Comparison of ENCODE assay signal across 14 cellular contexts in the genomic region with DNA sequence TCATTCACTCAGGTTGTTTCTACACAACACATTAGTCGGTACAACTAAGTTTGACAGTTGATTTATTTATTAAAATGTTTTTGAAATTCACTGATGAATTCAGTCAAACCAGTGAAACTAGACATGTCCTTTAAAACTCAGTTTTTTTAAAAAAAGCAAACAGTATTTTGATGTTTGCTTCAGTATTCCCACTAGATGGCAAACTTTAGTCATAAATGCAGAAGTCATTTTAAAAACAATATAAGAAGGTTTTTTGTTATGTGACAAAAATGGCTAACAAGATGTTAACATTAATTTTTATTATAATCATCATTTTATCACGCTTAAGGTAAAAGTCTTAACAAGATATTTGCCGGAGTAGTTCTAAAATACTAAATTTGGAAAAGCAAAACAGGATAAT.
A peak's percentile ranks its signal among the peaks of the same experiment; 100 is the strongest.
DNase-seq lines count a peak whose midpoint lies in the region; ATAC-seq and TF ChIP-seq lines count a peak whose summit lies in the region.
"Had no signal": no experiment of that assay in that cellular context is flagged by ENCODE, and none has a peak within 500 bp of the region (broad histone marks: within the 10 kb centered on the region; RNA-seq: fewer than 3 reads in every experiment).

No MANE protein-coding gene starts in this region.

- CTCF ChIA-PET in MCF 10A (lab: Yijun Ruan, JAX): interaction anchor here (0.5 to 0.8 kb wide), 4 partner anchors 12 to 1035 kb away, joined by 3 to 5 read pairs (median 3); no protein-coding TSS in a partner anchor

- POLR2A ChIA-PET in MCF 10A (lab: Yijun Ruan, JAX): no interaction called here

- H3K4me1 ChIP-seq in breast epithelium: no peaks in the 10 kb centered on the region
- H3K4me1 ChIP-seq: BLaER1, lower lobe of right lung had no signal

- no peak for TF ChIP-seq POLR2A in breast epithelium (IDR thresholded peaks at IDR 0.05)

- intact Hi-C loops in MCF 10A (cut with micrococcal nuclease): loop anchor here (1.0 kb wide), 1 partner anchor 835 kb away; no protein-coding TSS in a partner anchor
- intact Hi-C loops in breast epithelium (cut with DNase I; ENCODE audit: low total_unique reads): no loop called here

- H3K4me1 Mint-ChIP-seq in MCF 10A (ENCODE audit: insufficient read depth, unreplicated experiment): no peaks in the 10 kb centered on the region
- H3K4me1 Mint-ChIP-seq in type B pancreatic cell (ENCODE audit: unreplicated experiment): no peaks in the 10 kb centered on the region

- H3K4me3 Mint-ChIP-seq in MCF 10A (ENCODE audit: unreplicated experiment): no peak overlapping the region
- no peak overlapping the region for H3K4me3 Mint-ChIP-seq in type B pancreatic cell
- H3K4me3 Mint-ChIP-seq: activated CD8-positive, alpha-beta T cell treated with anti-CD3 and anti-CD28 coated beads for 36 hours had no signal

- TF ChIP-seq CTCF in MCF 10A (IDR thresholded peaks at IDR 0.05; ENCODE audit: unreplicated experiment) (peak; percentile 31), breast epithelium (IDR thresholded peaks at IDR 0.05) (no peak), fibroblast of mammary gland (conservative IDR thresholded peaks at IDR 0.05; ENCODE audit: control insufficient read depth, insufficient read depth, low read depth, low read length) (peak; percentile 27), type B pancreatic cell (conservative IDR thresholded peaks at IDR 0.05) (peak; percentile 75)

- H3K36me3 Mint-ChIP-seq in MCF 10A (ENCODE audit: insufficient read depth, unreplicated experiment): no peaks in the 10 kb centered on the region
- H3K36me3 Mint-ChIP-seq in type B pancreatic cell: no peaks in the 10 kb centered on the region

- H3K27ac ChIP-seq in breast epithelium: no peak overlapping the region
- H3K27ac ChIP-seq: BLaER1, lower lobe of right lung had no signal

- peaks cover 11% of the 10 kb centered on the region for H3K27me3 Mint-ChIP-seq in MCF 10A (ENCODE audit: insufficient read depth, unreplicated experiment)
- H3K27me3 Mint-ChIP-seq in type B pancreatic cell: no peaks in the 10 kb centered on the region
- H3K27me3 Mint-ChIP-seq: activated CD8-positive, alpha-beta T cell treated with anti-CD3 and anti-CD28 coated beads for 36 hours had no signal

- H3K4me3 ChIP-seq in breast epithelium (no peak overlapping the region), fibroblast of mammary gland (ENCODE audit: control insufficient read depth, low read depth, low read length) (no peak overlapping the region)
- H3K4me3 ChIP-seq: BLaER1, lower lobe of right lung had no signal

- peaks cover 0 to 21% of the 10 kb centered on the region in 2 donors for H3K27me3 ChIP-seq in breast epithelium

- H3K9me3 Mint-ChIP-seq in MCF 10A (ENCODE audit: unreplicated experiment) (no peaks in the 10 kb centered on the region), type B pancreatic cell (no peaks in the 10 kb centered on the region)
- H3K9me3 Mint-ChIP-seq: activated CD8-positive, alpha-beta T cell treated with anti-CD3 and anti-CD28 coated beads for 36 hours had no signal

- no peaks in the 10 kb centered on the region for H3K9me3 ChIP-seq in breast epithelium
- H3K9me3 ChIP-seq: BLaER1, lower lobe of right lung had no signal

- DNase-seq in MCF 10A (ENCODE audit: unreplicated experiment): peak; percentile 20
- DNase-seq in breast epithelium (ENCODE audit: low spot score in 2 of 2): no peak
- DNase-seq in OCI-M1 (lab: John Stamatoyannopoulos, UW): peak; percentile 30
- peak; percentile 19 for DNase-seq in fibroblast of mammary gland (ENCODE audit: low read depth)
- no peak for DNase-seq in type B pancreatic cell (ENCODE audit: extremely low spot score, unreplicated experiment)
- DNase-seq in occipital lobe (lab: John Stamatoyannopoulos, UW): no peak
- DNase-seq: activated CD8-positive, alpha-beta T cell treated with anti-CD3 and anti-CD28 coated beads for 36 hours; amniotic stem cell; KG1; lower lobe of right lung; SHP77 treated with DMSO at 0.1 percent for 48 hours had no signal

- H3K36me3 ChIP-seq in breast epithelium: no peaks in the 10 kb centered on the region
- H3K36me3 ChIP-seq: BLaER1, lower lobe of right lung had no signal

- no peak for ATAC-seq in HG02973 (IDR thresholded peaks at IDR 0.05; ENCODE audit: unreplicated experiment)
- no peak for ATAC-seq in GM18502 (IDR thresholded peaks at IDR 0.05; ENCODE audit: poor library complexity, unreplicated experiment)
- ATAC-seq: activated CD8-positive, alpha-beta T cell treated with anti-CD3 and anti-CD28 coated beads for 36 hours; lower lobe of right lung had no signal

- no TSS peak for BruUV-seq in MCF 10A (replicated peaks; lab: Mats Ljungman, UMichigan)

- H3K27ac Mint-ChIP-seq in MCF 10A (ENCODE audit: low read depth, unreplicated experiment): no peak overlapping the region
- no peak overlapping the region for H3K27ac Mint-ChIP-seq in type B pancreatic cell
- H3K27ac Mint-ChIP-seq: activated CD8-positive, alpha-beta T cell treated with anti-CD3 and anti-CD28 coated beads for 36 hours had no signal

Comparison
In these comparisons a context has a peak if more than half of its experiments do, and no peak if none do; other contexts are left out.
1. DNase-seq: peak in MCF 10A (single experiment), OCI-M1 (single experiment) and fibroblast of mammary gland (single experiment); none in breast epithelium (0 of 2), type B pancreatic cell (single experiment) and occipital lobe (single experiment).
2. CTCF ChIP-seq: peak in MCF 10A (single experiment), fibroblast of mammary gland (single experiment) and type B pancreatic cell (single experiment); none in breast epithelium (0 of 3).